27 cellular contexts compared by ENCODE assay signal in the genomic region with DNA sequence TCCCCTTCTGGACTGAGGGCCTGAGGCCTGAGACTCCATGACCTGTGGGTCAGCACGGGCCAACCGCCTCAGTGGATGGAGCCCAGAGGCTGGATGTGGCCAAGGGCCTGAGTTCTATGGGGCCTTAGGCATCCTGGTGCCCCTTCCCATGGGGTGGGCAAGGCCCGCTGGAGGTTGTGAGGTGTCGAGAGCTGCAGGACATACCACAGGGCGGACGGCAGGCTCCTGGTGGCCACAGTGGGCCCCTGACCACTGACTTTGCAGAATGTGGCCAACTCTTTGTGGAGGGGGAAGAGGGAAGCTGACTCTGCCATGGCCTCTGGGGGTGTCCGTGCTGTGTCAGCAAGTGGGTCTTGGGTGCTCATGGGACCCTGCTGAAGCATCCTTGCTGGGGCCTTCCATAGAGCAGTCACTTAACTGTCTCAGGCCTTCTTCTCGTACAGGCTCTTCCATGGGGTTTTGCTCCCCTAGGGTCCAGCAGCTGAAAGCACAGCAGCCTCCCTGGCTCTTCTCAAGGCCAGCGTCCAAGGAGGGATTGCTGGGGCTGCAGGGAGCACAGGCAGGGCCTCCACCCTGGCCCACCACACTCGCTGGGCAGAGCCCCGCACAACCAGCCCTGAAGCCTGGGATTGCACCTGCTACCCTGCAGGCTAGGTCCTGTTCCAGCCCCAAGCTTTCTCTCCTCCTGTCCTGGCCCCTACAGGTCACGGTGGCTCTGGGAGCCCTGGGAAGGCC. TPM values are rescaled to one million over a fixed set of nuclear protein-coding genes. Genes with fewer than 3 reads are reported as not detected.
DNase-seq lines count a peak whose midpoint lies in the region; ATAC-seq and TF ChIP-seq lines count a peak whose summit lies in the region.
"Had no signal": no experiment of that assay in that cellular context is flagged by ENCODE, and none has a peak within 500 bp of the region (broad histone marks: within the 10 kb centered on the region; RNA-seq: fewer than 3 reads in every experiment).

No MANE protein-coding gene starts in this region.

- H3K27ac Mint-ChIP-seq in activated CD4-positive, alpha-beta T cell treated with anti-CD3 and anti-CD28 coated beads for 36 hours: no peak overlapping the region
- no peak overlapping the region for H3K27ac Mint-ChIP-seq in natural killer cell treated with Interleukin-12 subunit alpha and Interleukin-12 subunit beta and Interleukin-15 and Interleukin-18, amount 100 ng/mL, for 72 hours
- peak overlapping the region in 1 of 2 donors; percentile 80 for H3K27ac Mint-ChIP-seq in natural killer cell
- H3K27ac Mint-ChIP-seq: activated T-helper 2 cell treated with anti-CD3 and anti-CD28 coated beads, Interferon-gamma antibody, Interleukin-2, Interleukin-4, amounts not matched to agents 10 μg/mL and 5 μg/mL and 100 μg/mL, durations not matched to agents 14 hours and 24 hours and 36 hours; stimulated activated memory B cell treated with anti-CD40 and anti-IgM and Interleukin-4, amounts not matched to agents 10 μg/mL and 1 μg/mL and 100 μg/mL, for 72 hours had no signal

- intact Hi-C loops in activated CD4-positive, alpha-beta T cell treated with anti-CD3 and anti-CD28 coated beads for 36 hours (cut with DNase I, micrococcal nuclease): no loop called here
- intact Hi-C loops in natural killer cell (cut with micrococcal nuclease) (no loop called here), mucosa of descending colon (cut with DNase I, micrococcal nuclease) (no loop called here)

- TF ChIP-seq CTCF in natural killer cell (IDR thresholded peaks at IDR 0.05) (no peak), mucosa of descending colon (IDR thresholded peaks at IDR 0.05) (no peak)

- peaks cover 16% of the 10 kb centered on the region for H3K27me3 Mint-ChIP-seq in activated CD4-positive, alpha-beta T cell treated with anti-CD3 and anti-CD28 coated beads for 36 hours
- peaks cover 18 to 28% of the 10 kb centered on the region in 2 donors for H3K27me3 Mint-ChIP-seq in natural killer cell treated with Interleukin-12 subunit alpha and Interleukin-12 subunit beta and Interleukin-15 and Interleukin-18, amount 100 ng/mL, for 72 hours
- peaks cover 18 to 26% of the 10 kb centered on the region in 2 donors for H3K27me3 Mint-ChIP-seq in natural killer cell (ENCODE audit: low read depth in 2 of 2)

- H3K36me3 ChIP-seq in mucosa of descending colon (ENCODE audit: low read depth): no peaks in the 10 kb centered on the region
- H3K36me3 ChIP-seq: MG63, WERI-Rb-1 had no signal

- ATAC-seq in activated CD4-positive, alpha-beta T cell treated with anti-CD3 and anti-CD28 coated beads for 36 hours: no peak
- ATAC-seq in natural killer cell treated with Interleukin-12 subunit alpha and Interleukin-12 subunit beta and Interleukin-15 and Interleukin-18, amount 100 ng/mL, for 72 hours: no peak
- ATAC-seq in natural killer cell: no peak
- no peak for ATAC-seq in mucosa of descending colon
- no peak for ATAC-seq in HG03521 (IDR thresholded peaks at IDR 0.05; ENCODE audit: unreplicated experiment)
- ATAC-seq: stimulated activated memory B cell treated with anti-CD40 and anti-IgM and Interleukin-4, amounts not matched to agents 10 μg/mL and 1 μg/mL and 100 μg/mL, for 72 hours; T-cell had no signal

- H3K9me3 ChIP-seq in mucosa of descending colon: no peaks in the 10 kb centered on the region

- no peaks in the 10 kb centered on the region for H3K9me3 Mint-ChIP-seq in activated CD4-positive, alpha-beta T cell treated with anti-CD3 and anti-CD28 coated beads for 36 hours (ENCODE audit: low read depth)
- no peaks in the 10 kb centered on the region for H3K9me3 Mint-ChIP-seq in natural killer cell treated with Interleukin-12 subunit alpha and Interleukin-12 subunit beta and Interleukin-15 and Interleukin-18, amount 100 ng/mL, for 72 hours
- no peaks in the 10 kb centered on the region for H3K9me3 Mint-ChIP-seq in natural killer cell
- H3K9me3 Mint-ChIP-seq: activated T-helper 2 cell treated with anti-CD3 and anti-CD28 coated beads, Interferon-gamma antibody, Interleukin-2, Interleukin-4, amounts not matched to agents 10 μg/mL and 5 μg/mL and 100 μg/mL, durations not matched to agents 14 hours and 24 hours and 36 hours; T-cell had no signal

- no peak overlapping the region for H3K4me3 ChIP-seq in mucosa of descending colon
- H3K4me3 ChIP-seq: coronary artery, MG63 had no signal

- H3K4me1 ChIP-seq in mucosa of descending colon (ENCODE audit: low read depth): peaks cover 22% of the 10 kb centered on the region

- POLR2A ChIA-PET in activated CD4-positive, alpha-beta T cell treated with anti-CD3 and anti-CD28 coated beads for 36 hours (lab: Charles Lee): no interaction called here

- no peak overlapping the region for H3K4me3 Mint-ChIP-seq in activated CD4-positive, alpha-beta T cell treated with anti-CD3 and anti-CD28 coated beads for 36 hours
- H3K4me3 Mint-ChIP-seq in natural killer cell treated with Interleukin-12 subunit alpha and Interleukin-12 subunit beta and Interleukin-15 and Interleukin-18, amount 100 ng/mL, for 72 hours: no peak overlapping the region
- no peak overlapping the region for H3K4me3 Mint-ChIP-seq in natural killer cell
- H3K4me3 Mint-ChIP-seq: stimulated activated memory B cell treated with anti-CD40 and anti-IgM and Interleukin-4, amounts not matched to agents 10 μg/mL and 1 μg/mL and 100 μg/mL, for 72 hours had no signal

- no peaks in the 10 kb centered on the region for H3K36me3 Mint-ChIP-seq in activated CD4-positive, alpha-beta T cell treated with anti-CD3 and anti-CD28 coated beads for 36 hours (ENCODE audit: low read depth)
- no peaks in the 10 kb centered on the region for H3K36me3 Mint-ChIP-seq in natural killer cell treated with Interleukin-12 subunit alpha and Interleukin-12 subunit beta and Interleukin-15 and Interleukin-18, amount 100 ng/mL, for 72 hours
- H3K36me3 Mint-ChIP-seq in natural killer cell: no peaks in the 10 kb centered on the region
- H3K36me3 Mint-ChIP-seq: immature natural killer cell, T-cell had no signal

- DNase-seq in activated CD4-positive, alpha-beta T cell treated with anti-CD3 and anti-CD28 coated beads for 36 hours: peak; percentile 3
- no peak for DNase-seq in activated CD4-positive, alpha-beta T cell treated with anti-CD3 and anti-CD28 coated beads, Interleukin-2, amount 50 U/mL, for 1 hour
- DNase-seq in natural killer cell treated with Interleukin-12 subunit alpha and Interleukin-12 subunit beta and Interleukin-15 and Interleukin-18, amount 100 ng/mL, for 72 hours (ENCODE audit: low spot score): peak; percentile 59
- DNase-seq in natural killer cell (no peak), mucosa of descending colon (peak in 2 of 3 donors; percentile 40 to 51), epidermal melanocyte (ENCODE audit: insufficient read length, low spot score) (no peak), mesenteric fat pad (ENCODE audit: low spot score) (no peak)
- DNase-seq: 8988T; amygdala; effector memory CD4-positive, alpha-beta T cell; H7; immature natural killer cell; MG63; naive B cell; NCI-H1105; NCI-H187; NCI-H2171; NCI-H510A; nucleus accumbens; RPMI8226; substantia nigra; WERI-Rb-1 had no signal

- CTCF ChIA-PET in activated CD4-positive, alpha-beta T cell treated with anti-CD3 and anti-CD28 coated beads for 36 hours (lab: Charles Lee): no interaction called here

- H3K4me1 Mint-ChIP-seq in activated CD4-positive, alpha-beta T cell treated with anti-CD3 and anti-CD28 coated beads for 36 hours: peaks cover 13% of the 10 kb centered on the region
- H3K4me1 Mint-ChIP-seq in natural killer cell treated with Interleukin-12 subunit alpha and Interleukin-12 subunit beta and Interleukin-15 and Interleukin-18, amount 100 ng/mL, for 72 hours (ENCODE audit: low read depth in 2 of 2): peaks cover 4 to 9% of the 10 kb centered on the region in 2 donors
- H3K4me1 Mint-ChIP-seq in natural killer cell: peaks cover 7 to 32% of the 10 kb centered on the region in 2 donors

RNA-seq across cellular contexts. Expression of a gene that starts 21.6 kb away (rescaled TPM):
- 1 to 10 TPM; 2.1 to 2.4 TPM for total RNA-seq in activated CD4-positive, alpha-beta T cell treated with anti-CD3 and anti-CD28 coated beads for 36 hours
- total RNA-seq in natural killer cell treated with Interleukin-12 subunit alpha and Interleukin-12 subunit beta and Interleukin-15 and Interleukin-18, amount 100 ng/mL, for 72 hours: 1 to 10 TPM in 1 of 2 donors, under 1 TPM in 1; 0.21 to 1.1 TPM
- 1 to 10 TPM in 1 of 3 donors, under 1 TPM in 2; 0.61 to 1.1 (median 0.73) TPM for total RNA-seq in natural killer cell
- 100 to 1,000 TPM in 1 of 3 donors, 10 to 100 TPM in 2; 29.2 to 272 (median 77.7) TPM for total RNA-seq in mucosa of descending colon
- total RNA-seq in mesenteric fat pad: 1.1 TPM

Comparison
In these comparisons a context has a peak if more than half of its experiments do, and no peak if none do; other contexts are left out.
1. DNase-seq: peak in activated CD4-positive, alpha-beta T cell treated with anti-CD3 and anti-CD28 coated beads for 36 hours (single experiment), natural killer cell treated with Interleukin-12 subunit alpha and Interleukin-12 subunit beta and Interleukin-15 and Interleukin-18, amount 100 ng/mL, for 72 hours (single experiment) and mucosa of descending colon (2 of 3); none in activated CD4-positive, alpha-beta T cell treated with anti-CD3 and anti-CD28 coated beads, Interleukin-2, amount 50 U/mL, for 1 hour (single experiment), natural killer cell (single experiment), epidermal melanocyte (single experiment) and mesenteric fat pad (single experiment).
2. RNA of a gene that starts 21.6 kb away (total RNA-seq): 29.2 to 272 TPM in mucosa of descending colon; 2.1 to 2.4 TPM in activated CD4-positive, alpha-beta T cell treated with anti-CD3 and anti-CD28 coated beads for 36 hours, 0.21 to 1.1 TPM in natural killer cell treated with Interleukin-12 subunit alpha and Interleukin-12 subunit beta and Interleukin-15 and Interleukin-18, amount 100 ng/mL, for 72 hours, 1.1 TPM in mesenteric fat pad (single experiment) and 0.61 to 1.1 TPM in natural killer cell; every median in the first group is over 4 times any median in the second.